In genomic region chr13:63448654-63449053, GRCh38 we compare ENCODE assay signal across 1 cellular context.
TF ChIP-seq lines count a peak whose summit lies in the region.

No MANE protein-coding gene starts in this region.

TF ChIP-seq in IMR-90, 13 proteins besides CTCF, POLR2A, EP300 and RAD21 (continued from another document):
- TF ChIP-seq MAFK (IDR thresholded peaks at IDR 0.05; ENCODE audit: low read depth, low read length): no peak
